In genomic region chr17:17077861-17078732, GRCh38 we compare ENCODE assay signal across 13 cellular contexts. TPM values are rescaled to one million over a fixed set of nuclear protein-coding genes. Genes with fewer than 3 reads are reported as not detected.
DNase-seq lines count a peak whose midpoint lies in the region; ATAC-seq and TF ChIP-seq lines count a peak whose summit lies in the region.
"Had no signal": no experiment of that assay in that cellular context is flagged by ENCODE, and none has a peak within 500 bp of the region (broad histone marks: within the 10 kb centered on the region; RNA-seq: fewer than 3 reads in every experiment).

No MANE protein-coding gene starts in this region.

- POLR2A ChIA-PET in Caco-2 (lab: Charles Lee) = interaction anchor here (0.7 to 1.4 kb wide), 4 partner anchors 37 to 57 kb away, joined by 3 to 6 read pairs (median 6); no protein-coding TSS in a partner anchor

- H3K36me3 Mint-ChIP-seq in Caco-2 (ENCODE audit: insufficient read depth, unreplicated experiment) (peaks cover 74% of the 10 kb centered on the region), progenitor cell of endocrine pancreas (ENCODE audit: insufficient read depth) (peaks cover 4% of the 10 kb centered on the region)

- H3K4me1 Mint-ChIP-seq in Caco-2 (ENCODE audit: low read depth, unreplicated experiment) = peaks cover 53% of the 10 kb centered on the region
- peaks cover 33% of the 10 kb centered on the region for H3K4me1 Mint-ChIP-seq in progenitor cell of endocrine pancreas (ENCODE audit: low read depth)

- H3K4me1 ChIP-seq in Caco-2 = peaks cover 40% of the 10 kb centered on the region

- CTCF ChIA-PET in Caco-2 (lab: Charles Lee) = interaction anchor here (1.9 kb wide), 1 partner anchor 50 kb away, joined by 13 read pairs; no protein-coding TSS in a partner anchor

- H3K27me3 Mint-ChIP-seq in Caco-2 (ENCODE audit: insufficient read depth, unreplicated experiment) (no peaks in the 10 kb centered on the region), progenitor cell of endocrine pancreas (no peaks in the 10 kb centered on the region)
- H3K27me3 Mint-ChIP-seq: IgD-negative memory B cell had no signal

- no peak for TF ChIP-seq CTCF in Caco-2 (IDR thresholded peaks at IDR 0.05; ENCODE audit: insufficient read depth in 1 of 2, low read depth in 1 of 2, low read length in 1 of 2, severe bottlenecking in 1 of 2, unreplicated experiment in 1 of 2)
- no peak for TF ChIP-seq CTCF in progenitor cell of endocrine pancreas (IDR thresholded peaks at IDR 0.05; ENCODE audit: unreplicated experiment)

- DNase-seq in Caco-2 = peak; percentile 90 to 93
- peak; percentile 16 for DNase-seq in SW480 (ENCODE audit: low spot score)
- peak; percentile 18 for DNase-seq in kidney tubule cell (ENCODE audit: low spot score)
- DNase-seq in progenitor cell of endocrine pancreas (ENCODE audit: low spot score, unreplicated experiment) = no peak
- DNase-seq in NCI-H1092 treated with DMSO at 0.1 percent for 48 hours (lab: John Stamatoyannopoulos, UW) = no peak
- DNase-seq in AG08396 (ENCODE audit: low spot score) = no peak
- no peak for DNase-seq in NCI-H345 treated with DMSO at 0.1 percent for 48 hours (lab: John Stamatoyannopoulos, UW; ENCODE audit: unreplicated experiment)
- DNase-seq: AML-193, NCI-H187 had no signal

- no peaks in the 10 kb centered on the region for H3K9me3 ChIP-seq in Caco-2
- H3K9me3 ChIP-seq: gastroesophageal sphincter had no signal

- H3K27me3 ChIP-seq in Caco-2 (replicated peaks; ENCODE audit: control insufficient read depth, insufficient read depth, low read length) = no peaks in the 10 kb centered on the region
- H3K27me3 ChIP-seq: dorsolateral prefrontal cortex, gastroesophageal sphincter had no signal

- H3K27ac Mint-ChIP-seq in Caco-2 (ENCODE audit: unreplicated experiment) (peak overlapping the region; percentile 74), progenitor cell of endocrine pancreas (peak overlapping the region; percentile 88)
- H3K27ac Mint-ChIP-seq: IgD-negative memory B cell had no signal

- H3K9me3 Mint-ChIP-seq in Caco-2 (ENCODE audit: unreplicated experiment) (no peaks in the 10 kb centered on the region), progenitor cell of endocrine pancreas (ENCODE audit: low read depth) (no peaks in the 10 kb centered on the region)
- H3K9me3 Mint-ChIP-seq: IgD-negative memory B cell had no signal

- H3K4me3 ChIP-seq in Caco-2 (ENCODE audit: low read depth, low read length) = no peak overlapping the region
- H3K4me3 ChIP-seq: dorsolateral prefrontal cortex, gastroesophageal sphincter had no signal

- TSS peak; percentile 93 for BruUV-seq in Caco-2 (replicated peaks; lab: Mats Ljungman, UMichigan)

- H3K36me3 ChIP-seq in Caco-2 (ENCODE audit: control insufficient read depth, insufficient read depth, low read length) = peaks cover 7% of the 10 kb centered on the region

- ATAC-seq in GM21390 (IDR thresholded peaks at IDR 0.05; ENCODE audit: unreplicated experiment) = no peak
- ATAC-seq: gastroesophageal sphincter had no signal

- H3K4me3 Mint-ChIP-seq in Caco-2 (ENCODE audit: unreplicated experiment) (peak overlapping the region; percentile 22), progenitor cell of endocrine pancreas (ENCODE audit: low read depth) (peak overlapping the region; percentile 5)
- H3K4me3 Mint-ChIP-seq: IgD-negative memory B cell had no signal

- intact Hi-C loops in Caco-2 (cut with micrococcal nuclease; ENCODE audit: unreplicated experiment) = loop anchor here (1.0 to 2.0 kb wide), 5 partner anchors 11 to 75 kb away; no protein-coding TSS in a partner anchor

RNA-seq across cellular contexts. Expression of gene MPRIP, which starts 35.8 kb away (rescaled TPM):
- 284 and 311 TPM in 2 replicates for total RNA-seq in Caco-2 (2022)
- 180 and 195 TPM in 2 replicates for total RNA-seq in progenitor cell of endocrine pancreas

Comparison
In these comparisons a context has a peak if more than half of its experiments do, and no peak if none do; other contexts are left out.
1. DNase-seq: peak in Caco-2 (2 of 2), SW480 (single experiment) and kidney tubule cell (single experiment); none in progenitor cell of endocrine pancreas (single experiment), NCI-H1092 treated with DMSO at 0.1 percent for 48 hours (single experiment), AG08396 (single experiment) and NCI-H345 treated with DMSO at 0.1 percent for 48 hours (single experiment).